ENCODE assay signal across 22 cellular contexts in the genomic region with DNA sequence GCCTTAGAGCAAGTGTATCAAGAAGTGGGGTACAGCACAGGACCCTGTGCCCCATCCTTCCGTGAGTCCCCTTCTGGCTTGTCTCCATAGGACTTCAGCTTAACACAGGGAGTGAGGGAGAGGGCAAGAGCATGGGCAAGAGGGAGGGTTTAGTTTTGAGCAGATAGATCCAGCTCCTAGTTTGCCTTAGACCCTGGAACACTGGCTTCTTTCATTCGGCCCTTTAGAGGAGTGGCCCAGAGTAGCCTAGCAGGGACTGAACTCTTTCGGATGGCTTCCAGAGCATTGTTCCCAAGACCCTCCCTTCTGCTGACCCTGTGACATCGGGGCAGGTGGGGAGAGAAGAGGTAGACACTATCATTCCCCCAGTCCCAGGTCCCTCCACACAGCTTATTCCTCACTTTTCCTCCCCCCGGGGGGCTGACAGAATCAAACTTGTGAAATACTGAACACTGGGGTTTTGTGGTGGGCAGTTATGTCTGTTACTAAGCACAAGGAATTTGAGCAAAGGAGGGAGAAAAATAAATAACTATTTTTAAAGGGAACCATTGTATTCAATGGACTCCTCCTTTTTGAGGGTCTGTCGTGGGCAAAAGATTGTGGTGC.
DNase-seq lines count a peak whose midpoint lies in the region; ATAC-seq and TF ChIP-seq lines count a peak whose summit lies in the region.
"Had no signal": no experiment of that assay in that cellular context is flagged by ENCODE, and none has a peak within 500 bp of the region (broad histone marks: within the 10 kb centered on the region; RNA-seq: fewer than 3 reads in every experiment).

No MANE protein-coding gene starts in this region.

- no peak for DNase-seq in right atrium auricular region (ENCODE audit: low spot score)
- no peak for DNase-seq in cardiac septum (ENCODE audit: low spot score)
- DNase-seq in choroid plexus epithelial cell (ENCODE audit: low read depth): peak; percentile 55
- peak; percentile 57 for DNase-seq in osteoblast (ENCODE audit: insufficient read length, low spot score, missing footprints)
- DNase-seq in globus pallidus (ENCODE audit: low spot score): no peak
- no peak for DNase-seq in GOT3 (lab: John Stamatoyannopoulos, UW)
- no peak for DNase-seq in GM13977 (ENCODE audit: low spot score)
- DNase-seq: activated CD4-positive, CD25-positive, alpha-beta regulatory T cell treated with anti-CD3 and anti-CD28 coated beads, Interleukin-2, amount 50 U/mL, for 72 hours; activated CD8-positive, alpha-beta memory T cell treated with anti-CD3 and anti-CD28 coated beads, Interleukin-2, amount 50 U/mL, for 48 hours; activated naive CD4-positive, alpha-beta T cell; CD8-positive, alpha-beta T cell; hypothalamus; Karpas-422; SHP77 treated with DMSO at 0.1 percent for 48 hours; spleen; upper lobe of right lung had no signal

- peaks cover 9% of the 10 kb centered on the region for H3K79me2 ChIP-seq in osteoblast (ENCODE audit: insufficient read depth, low read length)

- TF ChIP-seq CTCF in right atrium auricular region (IDR thresholded peaks at IDR 0.05): no peak
- no peak for TF ChIP-seq CTCF in choroid plexus epithelial cell (conservative IDR thresholded peaks at IDR 0.05; ENCODE audit: low read depth, low read length)
- TF ChIP-seq CTCF in osteoblast (IDR thresholded peaks at IDR 0.05; ENCODE audit: extremely low read depth, low read depth, low read length): no peak
- no peak for TF ChIP-seq CTCF in GM13977 (IDR thresholded peaks at IDR 0.05; ENCODE audit: extremely low read depth, insufficient read depth, missing control alignments)

- H3K27me3 ChIP-seq in right atrium auricular region: no peaks in the 10 kb centered on the region
- H3K27me3 ChIP-seq in osteoblast (ENCODE audit: insufficient read depth, low read length): no peaks in the 10 kb centered on the region
- H3K27me3 ChIP-seq: breast epithelium, esophagus muscularis mucosa, spleen, upper lobe of right lung had no signal

- H4K20me1 ChIP-seq in osteoblast (ENCODE audit: insufficient read depth, low read length): peaks cover 4% of the 10 kb centered on the region

- peak overlapping the region; percentile 65 for H3K4me2 ChIP-seq in osteoblast (ENCODE audit: insufficient read depth, low read length)
- H3K4me2 ChIP-seq: A549 had no signal

- H3K4me3 ChIP-seq in right atrium auricular region: no peak overlapping the region
- no peak overlapping the region for H3K4me3 ChIP-seq in choroid plexus epithelial cell (ENCODE audit: low read depth, low read length)
- H3K4me3 ChIP-seq in osteoblast (ENCODE audit: insufficient read depth, low read length): peak overlapping the region; percentile 17
- H3K4me3 ChIP-seq: A549, breast epithelium, esophagus muscularis mucosa, GM12878, spleen, upper lobe of right lung had no signal

- H3K4me1 ChIP-seq in right atrium auricular region (peaks cover 0 to 46% of the 10 kb centered on the region in 2 donors), osteoblast (ENCODE audit: insufficient read depth, low read length) (peaks cover 46% of the 10 kb centered on the region)
- H3K4me1 ChIP-seq: A549, breast epithelium, spleen had no signal

- no peak overlapping the region for H2AFZ ChIP-seq in osteoblast (ENCODE audit: low read length)

- intact Hi-C loops in cardiac septum (cut with DNase I): loop anchor here (5.0 kb wide), 2 partner anchors 43 to 62 kb away; partner anchors contain the start of gene TLN2

- peak overlapping the region; percentile 41 to 52 for H3K27ac ChIP-seq in right atrium auricular region
- H3K27ac ChIP-seq in osteoblast (ENCODE audit: low read depth, low read length): peak overlapping the region; percentile 80
- H3K27ac ChIP-seq: A549, spleen, upper lobe of right lung had no signal

- H3K9me3 ChIP-seq in right atrium auricular region (no peaks in the 10 kb centered on the region), osteoblast (ENCODE audit: low read depth, low read length) (no peaks in the 10 kb centered on the region)
- H3K9me3 ChIP-seq: A549, breast epithelium, esophagus muscularis mucosa, spleen, upper lobe of right lung had no signal

- in situ Hi-C loops in GM13977 (cut with MboI; ENCODE audit: low pct_unique_long_range_greater_than_20kb, low sequenced_read_pairs, unreplicated experiment): no loop called here

- no peaks in the 10 kb centered on the region for H3K36me3 ChIP-seq in right atrium auricular region
- no peaks in the 10 kb centered on the region for H3K36me3 ChIP-seq in osteoblast (ENCODE audit: insufficient read depth, low read length)
- H3K36me3 ChIP-seq: breast epithelium, esophagus muscularis mucosa, spleen, upper lobe of right lung had no signal

- ATAC-seq in GM21529 (IDR thresholded peaks at IDR 0.05; ENCODE audit: unreplicated experiment): no peak
- ATAC-seq: A549; CD8-positive, alpha-beta T cell; GM12878; stimulated activated effector memory CD8-positive, alpha-beta T cell treated with anti-CD3 and anti-CD28 coated beads, Interleukin-12 subunit alpha, Interleukin-12 subunit beta, amount 100 ng/mL, for 72 hours; upper lobe of right lung had no signal

Comparison
In these comparisons a context has a peak if more than half of its experiments do, and no peak if none do; other contexts are left out.
1. DNase-seq: peak in choroid plexus epithelial cell (single experiment) and osteoblast (single experiment); none in right atrium auricular region (single experiment), cardiac septum (single experiment), globus pallidus (single experiment), GOT3 (single experiment) and GM13977 (single experiment).